In genomic region chr9:104758974-104759373, GRCh38 we compare ENCODE assay signal across 1 cellular context.
TF ChIP-seq lines count a peak whose summit lies in the region.

No MANE protein-coding gene starts in this region.

TF ChIP-seq in H1, 55 proteins besides CTCF, POLR2A, EP300 and RAD21:
- TF ChIP-seq KDM4A (IDR thresholded peaks at IDR 0.05; ENCODE audit: low read depth, low read length, severe bottlenecking): no peak
- TF ChIP-seq CBX5 (IDR thresholded peaks at IDR 0.05; ENCODE audit: low read depth, low read length): no peak
- no peak for TF ChIP-seq TEAD4 (IDR thresholded peaks at IDR 0.05; ENCODE audit: low read depth, low read length)
- TF ChIP-seq NANOG (IDR thresholded peaks at IDR 0.05; ENCODE audit: insufficient read depth, low read depth, low read length, poor library complexity, severe bottlenecking): no peak
